27 cellular contexts compared by ENCODE assay signal in the genomic region with DNA sequence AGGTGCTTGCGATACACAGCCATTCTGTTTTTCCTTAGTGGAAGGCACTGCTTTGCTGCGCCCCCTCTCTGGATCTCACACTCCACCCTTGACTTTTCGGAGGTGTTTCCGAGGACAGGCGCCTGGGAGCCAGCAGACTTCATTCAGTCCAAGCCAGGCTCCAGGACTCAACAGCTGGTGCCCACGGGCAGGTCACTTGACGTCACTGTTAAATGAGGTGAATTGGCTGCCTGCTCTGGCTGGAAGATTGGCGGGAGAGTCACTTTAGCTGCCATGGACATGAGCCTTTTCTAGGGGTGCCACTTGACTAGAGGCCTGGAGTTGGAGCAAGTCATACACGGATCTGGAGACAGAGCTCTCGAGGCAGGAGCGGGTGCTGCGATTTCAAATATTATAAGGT. TPM values are rescaled to one million over a fixed set of nuclear protein-coding genes. Genes with fewer than 3 reads are reported as not detected.
DNase-seq lines count a peak whose midpoint lies in the region; ATAC-seq and TF ChIP-seq lines count a peak whose summit lies in the region.
"Had no signal": no experiment of that assay in that cellular context is flagged by ENCODE, and none has a peak within 500 bp of the region (broad histone marks: within the 10 kb centered on the region; RNA-seq: fewer than 3 reads in every experiment).

No MANE protein-coding gene starts in this region.

- TF ChIP-seq CTCF in fibroblast of mammary gland (conservative IDR thresholded peaks at IDR 0.05; ENCODE audit: control insufficient read depth, insufficient read depth, low read depth, low read length) (no peak), osteocyte (IDR thresholded peaks at IDR 0.05) (no peak), brain microvascular endothelial cell (IDR thresholded peaks at IDR 0.05; ENCODE audit: low read depth, low read length, missing control alignments) (no peak)

- peaks cover 27% of the 10 kb centered on the region for H3K36me3 Mint-ChIP-seq in osteocyte (ENCODE audit: unreplicated experiment)
- H3K36me3 Mint-ChIP-seq: activated naive CD4-positive, alpha-beta T cell treated with anti-CD3 and anti-CD28 coated beads, Interleukin-2, amount 50 U/mL, for 24 hours had no signal

- peak overlapping the region; percentile 90 for H3K4me3 Mint-ChIP-seq in osteocyte (ENCODE audit: unreplicated experiment)
- H3K4me3 Mint-ChIP-seq: activated naive CD4-positive, alpha-beta T cell treated with anti-CD3 and anti-CD28 coated beads, Interleukin-2, amount 50 U/mL, for 24 hours; activated T-helper 17 cell treated with anti-CD3 and anti-CD28 coated beads, Interleukin-2, amount 50 U/mL, for 72 hours; dendritic cell treated with granulocyte-macrophage colony-stimulating factor and Interleukin-4, amounts not matched to agents 40 ng/mL and 50 ng/mL, for 4 days; stimulated activated naive CD8-positive, alpha-beta T cell treated with anti-CD3 and anti-CD28 coated beads, Interleukin-15, Interleukin-2, amounts not matched to agents 100 ng/mL and 50 ng/mL, for 24 hours had no signal

- peak; percentile 66 for DNase-seq in NCI-H748 (lab: John Stamatoyannopoulos, UW; ENCODE audit: unreplicated experiment)
- DNase-seq in NCI-H748 treated with DMSO at 0.1 percent for 48 hours (lab: John Stamatoyannopoulos, UW) = no peak
- peak; percentile 25 for DNase-seq in SHP77 treated with DMSO at 0.1 percent for 48 hours (lab: John Stamatoyannopoulos, UW)
- no peak for DNase-seq in fibroblast of mammary gland (ENCODE audit: low read depth)
- peak; percentile 68 for DNase-seq in osteocyte (ENCODE audit: extremely low spot score, unreplicated experiment)
- no peak for DNase-seq in brain microvascular endothelial cell
- DNase-seq in HuH-7.5 (ENCODE audit: low spot score) = no peak
- DNase-seq: activated CD4-positive, alpha-beta T cell treated with anti-CD3 and anti-CD28 coated beads, Interleukin-2, amount 50 U/mL, for 4 hours; AML-193; CD4-positive, alpha-beta memory T cell; Karpas-422; NK-92 treated with Interleukin-12 subunit alpha and Interleukin-12 subunit beta, amount 100 ng/mL, for 24 hours; T-helper 1 cell; transverse colon had no signal

- H3K27ac Mint-ChIP-seq in osteocyte (ENCODE audit: unreplicated experiment) = peak overlapping the region; percentile 32
- H3K27ac Mint-ChIP-seq: activated naive CD4-positive, alpha-beta T cell treated with anti-CD3 and anti-CD28 coated beads, Interleukin-2, amount 50 U/mL, for 24 hours; activated T-helper 17 cell treated with anti-CD3 and anti-CD28 coated beads, Interleukin-2, amount 50 U/mL, for 72 hours; CD4-positive, alpha-beta memory T cell; dendritic cell treated with granulocyte-macrophage colony-stimulating factor and Interleukin-4, amounts not matched to agents 40 ng/mL and 50 ng/mL, for 4 days; stimulated activated naive CD8-positive, alpha-beta T cell treated with anti-CD3 and anti-CD28 coated beads, Interleukin-15, Interleukin-2, amounts not matched to agents 100 ng/mL and 50 ng/mL, for 24 hours had no signal

- H3K9me3 Mint-ChIP-seq in osteocyte (ENCODE audit: unreplicated experiment) = no peaks in the 10 kb centered on the region
- H3K9me3 Mint-ChIP-seq: activated naive CD4-positive, alpha-beta T cell treated with anti-CD3 and anti-CD28 coated beads, Interleukin-2, amount 50 U/mL, for 24 hours; activated T-helper 17 cell treated with anti-CD3 and anti-CD28 coated beads, Interleukin-2, amount 50 U/mL, for 72 hours; CD4-positive, alpha-beta memory T cell; dendritic cell treated with granulocyte-macrophage colony-stimulating factor and Interleukin-4, amounts not matched to agents 40 ng/mL and 50 ng/mL, for 4 days; stimulated activated naive CD8-positive, alpha-beta T cell treated with anti-CD3 and anti-CD28 coated beads, Interleukin-15, Interleukin-2, amounts not matched to agents 100 ng/mL and 50 ng/mL, for 24 hours had no signal

- H3K4me1 Mint-ChIP-seq in osteocyte (ENCODE audit: unreplicated experiment) = peaks cover 81% of the 10 kb centered on the region
- H3K4me1 Mint-ChIP-seq: activated T-helper 17 cell treated with anti-CD3 and anti-CD28 coated beads, Interleukin-2, amount 50 U/mL, for 72 hours had no signal

- H3K36me3 ChIP-seq in brain microvascular endothelial cell (replicated peaks) = no peaks in the 10 kb centered on the region
- H3K36me3 ChIP-seq: cardiac muscle cell, transverse colon had no signal

- no peak overlapping the region for H3K27ac ChIP-seq in brain microvascular endothelial cell
- H3K27ac ChIP-seq: cardiac muscle cell, gastroesophageal sphincter, HL-60, transverse colon had no signal

- in situ Hi-C loops in brain microvascular endothelial cell (cut with HindIII; ENCODE audit: low pct_ligation_motif_present, low sequenced_read_pairs) = no loop called here

- H3K4me3 ChIP-seq in fibroblast of mammary gland (ENCODE audit: control insufficient read depth, low read depth, low read length) (peak overlapping the region; percentile 94), brain microvascular endothelial cell (ENCODE audit: low read depth, low read length) (no peak overlapping the region)
- H3K4me3 ChIP-seq: cardiac muscle cell, transverse colon had no signal

- no peak for ATAC-seq in GM18517 (IDR thresholded peaks at IDR 0.05; ENCODE audit: unreplicated experiment)
- ATAC-seq: activated T-helper 17 cell treated with anti-CD3 and anti-CD28 coated beads, Interleukin-2, amount 50 U/mL, for 72 hours; gastroesophageal sphincter; Panc1; sciatic nerve had no signal

- no peaks in the 10 kb centered on the region for H3K27me3 Mint-ChIP-seq in osteocyte (ENCODE audit: unreplicated experiment)

- no peaks in the 10 kb centered on the region for H3K27me3 ChIP-seq in brain microvascular endothelial cell (replicated peaks)
- H3K27me3 ChIP-seq: cardiac muscle cell, gastroesophageal sphincter had no signal

RNA-seq across cellular contexts. Expression of gene HTRA1, which starts 3.2 kb away (rescaled TPM):
- 1,546 and 1,638 TPM in 2 replicates for total RNA-seq in osteocyte
- total RNA-seq: activated T-helper 17 cell treated with anti-CD3 and anti-CD28 coated beads, Interleukin-2, amount 50 U/mL, for 72 hours had no signal

RNA-seq across cellular contexts. Expression of gene ARMS2, which starts 10.1 kb away (rescaled TPM):
- not detected in 2 replicates for total RNA-seq in osteocyte
- total RNA-seq: activated T-helper 17 cell treated with anti-CD3 and anti-CD28 coated beads, Interleukin-2, amount 50 U/mL, for 72 hours; cardiac muscle cell; CD4-positive, alpha-beta memory T cell; gastroesophageal sphincter; H1; lower leg skin; NCI-H460; sciatic nerve; transverse colon had no signal

Comparison
In these comparisons a context has a peak if more than half of its experiments do, and no peak if none do; other contexts are left out.
1. DNase-seq: peak in NCI-H748 (single experiment), SHP77 treated with DMSO at 0.1 percent for 48 hours (single experiment) and osteocyte (single experiment); none in NCI-H748 treated with DMSO at 0.1 percent for 48 hours (single experiment), fibroblast of mammary gland (single experiment), brain microvascular endothelial cell (single experiment) and HuH-7.5 (single experiment).